16 cellular contexts compared by ENCODE assay signal in the genomic region with DNA sequence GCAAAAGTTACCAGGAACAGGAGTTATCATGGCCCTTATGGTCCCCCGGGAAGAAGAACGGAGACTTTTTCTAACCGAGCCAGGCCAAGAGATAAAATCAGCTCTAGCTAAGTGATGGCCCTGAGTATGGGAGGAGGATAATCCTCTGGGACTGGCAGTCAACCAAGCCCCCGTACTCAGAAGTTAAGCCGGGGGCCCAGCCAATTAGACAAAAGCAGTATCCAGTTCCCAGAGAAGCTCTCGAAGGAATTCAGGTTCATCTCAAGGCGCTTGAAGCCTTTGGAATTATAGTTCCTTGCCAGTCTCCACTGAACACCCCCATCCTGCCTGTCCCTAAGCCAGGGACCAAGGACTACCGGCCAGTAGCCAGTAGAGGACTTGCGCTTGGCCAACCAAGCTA.
DNase-seq lines count a peak whose midpoint lies in the region; ATAC-seq lines count a peak whose summit lies in the region.
"Had no signal": no experiment of that assay in that cellular context is flagged by ENCODE, and none has a peak within 500 bp of the region (broad histone marks: within the 10 kb centered on the region; RNA-seq: fewer than 3 reads in every experiment).

No MANE protein-coding gene starts in this region.

- H2BK15ac ChIP-seq in mesenchymal stem cell (ENCODE audit: low read depth, poor library complexity, severe bottlenecking), result no peak overlapping the region

- no peaks in the 10 kb centered on the region for H3K36me3 ChIP-seq in mesenchymal stem cell (ENCODE audit: control insufficient read depth in 1 of 2, insufficient read depth in 2 of 2, low read depth in 1 of 2, low read length in 2 of 2)
- H3K36me3 ChIP-seq: BLaER1 treated with 17β-estradiol and CSF1 and Interleukin-3, amounts not matched to agents 10 nM and 100 nM had no signal

- no peak overlapping the region for H2AFZ ChIP-seq in mesenchymal stem cell (ENCODE audit: low read depth, low read length)
- H2AFZ ChIP-seq: GM23338 had no signal

- no peak overlapping the region for H2BK120ac ChIP-seq in mesenchymal stem cell (ENCODE audit: low read depth, low read length)

- no peak overlapping the region for H3K23ac ChIP-seq in mesenchymal stem cell (ENCODE audit: low read length in 2 of 2)

- no peak overlapping the region for H3K27ac ChIP-seq in mesenchymal stem cell (ENCODE audit: low read length, poor library complexity, severe bottlenecking)
- H3K27ac ChIP-seq: 22Rv1; A549; BLaER1 treated with 17β-estradiol and CSF1 and Interleukin-3, amounts not matched to agents 10 nM and 100 nM had no signal

- no peaks in the 10 kb centered on the region for H3K27me3 ChIP-seq in mesenchymal stem cell (ENCODE audit: control insufficient read depth in 1 of 2, insufficient read depth in 1 of 2, low read length in 2 of 2)
- H3K27me3 ChIP-seq: BLaER1 treated with 17β-estradiol and CSF1 and Interleukin-3, amounts not matched to agents 10 nM and 100 nM had no signal

- H3K4me3 ChIP-seq in mesenchymal stem cell (ENCODE audit: insufficient read depth in 1 of 2, low read depth in 1 of 2, low read length in 2 of 2), result no peak overlapping the region
- H3K4me3 ChIP-seq: A549; BLaER1 treated with 17β-estradiol and CSF1 and Interleukin-3, amounts not matched to agents 10 nM and 100 nM; GM23338 had no signal

- H3K9me3 ChIP-seq in mesenchymal stem cell (ENCODE audit: control insufficient read depth, low read length), result peaks cover 2% of the 10 kb centered on the region
- H3K9me3 ChIP-seq: A549 had no signal

- H4K91ac ChIP-seq in mesenchymal stem cell (ENCODE audit: low read length), result no peak overlapping the region

- no peak overlapping the region for H3K4ac ChIP-seq in mesenchymal stem cell (ENCODE audit: low read depth in 1 of 2, low read length in 2 of 2)

- WGBS in mesenchymal stem cell, result 95% methylated on average over 9 of the region's 9 CpGs

- DNase-seq in left ventricle myocardium superior, result peak; percentile 28
- DNase-seq in left cardiac atrium, result no peak
- DNase-seq in ELF-1 (ENCODE audit: low read depth, low spot score), result peak; percentile 17
- peak; percentile 61 for DNase-seq in NCI-H82 treated with DMSO at 0.1 percent for 48 hours (lab: John Stamatoyannopoulos, UW; ENCODE audit: unreplicated experiment)
- DNase-seq in NCI-H2227 treated with DMSO at 0.1 percent for 48 hours (lab: John Stamatoyannopoulos, UW), result no peak
- DNase-seq in mesenchymal stem cell, result no peak
- DNase-seq: Calu3; CD8-positive, alpha-beta T cell; GDM1; HFFc6 had no signal

- intact Hi-C loops in left ventricle myocardium superior (cut with micrococcal nuclease), result no loop called here
- intact Hi-C loops in left cardiac atrium (cut with DNase I), result no loop called here

- H3K18ac ChIP-seq in mesenchymal stem cell (ENCODE audit: low read depth in 1 of 2, low read length in 2 of 2), result no peak overlapping the region

- H2BK5ac ChIP-seq in mesenchymal stem cell (ENCODE audit: low read depth, low read length, poor library complexity, severe bottlenecking), result no peak overlapping the region

- H3K4me1 ChIP-seq in mesenchymal stem cell (ENCODE audit: control insufficient read depth, insufficient read depth, low read depth, low read length), result no peaks in the 10 kb centered on the region
- H3K4me1 ChIP-seq: A549; BLaER1 treated with 17β-estradiol and CSF1 and Interleukin-3, amounts not matched to agents 10 nM and 100 nM had no signal

- no peak for ATAC-seq in left ventricle myocardium superior
- ATAC-seq in left cardiac atrium, result no peak
- ATAC-seq in GM21447 (IDR thresholded peaks at IDR 0.05; ENCODE audit: unreplicated experiment), result no peak
- ATAC-seq: A549; CD8-positive, alpha-beta T cell; GM23338; HCT116 had no signal

- no peak overlapping the region for H2BK12ac ChIP-seq in mesenchymal stem cell (ENCODE audit: low read length in 2 of 2)

- H3K14ac ChIP-seq in mesenchymal stem cell (ENCODE audit: low read length in 2 of 2), result no peak overlapping the region

- H3K9ac ChIP-seq in mesenchymal stem cell (ENCODE audit: low read length), result no peak overlapping the region
- H3K9ac ChIP-seq: BLaER1 treated with 17β-estradiol and CSF1 and Interleukin-3, amounts not matched to agents 10 nM and 100 nM had no signal

- no peak overlapping the region for H2AK5ac ChIP-seq in mesenchymal stem cell (ENCODE audit: low read length, severe bottlenecking)

- H4K8ac ChIP-seq in mesenchymal stem cell (ENCODE audit: low read length), result no peak overlapping the region

- no peak overlapping the region for H3K4me2 ChIP-seq in mesenchymal stem cell (ENCODE audit: low read length, poor library complexity, severe bottlenecking)
- H3K4me2 ChIP-seq: A549; BLaER1 treated with 17β-estradiol and CSF1 and Interleukin-3, amounts not matched to agents 10 nM and 100 nM; GM23338 had no signal

- no peaks in the 10 kb centered on the region for H3K79me1 ChIP-seq in mesenchymal stem cell (replicated peaks; ENCODE audit: low read length, poor library complexity, severe bottlenecking)

Comparison
In these comparisons a context has a peak if more than half of its experiments do, and no peak if none do; other contexts are left out.
1. DNase-seq: peak in left ventricle myocardium superior (single experiment), ELF-1 (single experiment) and NCI-H82 treated with DMSO at 0.1 percent for 48 hours (single experiment); none in left cardiac atrium (single experiment), NCI-H2227 treated with DMSO at 0.1 percent for 48 hours (single experiment) and mesenchymal stem cell (single experiment).